8 cellular contexts compared by ENCODE assay signal in genomic region chr11:820655-821512, GRCh38. TPM values are rescaled to one million over a fixed set of nuclear protein-coding genes. Genes with fewer than 3 reads are reported as not detected.
DNase-seq lines count a peak whose midpoint lies in the region; ATAC-seq and TF ChIP-seq lines count a peak whose summit lies in the region.

No MANE protein-coding gene starts in this region.

- no peak overlapping the region for H3K23ac ChIP-seq in mesendoderm (ENCODE audit: low read length)

- peak overlapping the region; percentile 79 for H3K4me3 Mint-ChIP-seq in T-helper 2 cell treated with Interferon-gamma antibody and Interleukin-4, amounts not matched to agents 5 μg/mL and 100 μg/mL, for 36 hours
- peak overlapping the region; percentile 74 for H3K4me3 Mint-ChIP-seq in activated CD4-positive, alpha-beta memory T cell treated with anti-CD3 and anti-CD28 coated beads, Interleukin-2, amount 10 ng/mL, durations not matched to agents 7 days and 5 days

- no peak overlapping the region for H3K9ac ChIP-seq in mesendoderm (ENCODE audit: low read length)

- 17 to 33% (median 22%) methylated on average over 11 of the region's 11 CpGs for WGBS in psoas muscle, 3 donors
- no CpG with 5 or more reads among the region's 11 CpGs for WGBS in mesendoderm (ENCODE audit: extremely low coverage, insufficient coverage, low lambda C conversion rate)

- H3K27ac Mint-ChIP-seq in T-helper 2 cell treated with Interferon-gamma antibody and Interleukin-4, amounts not matched to agents 5 μg/mL and 100 μg/mL, for 36 hours: peak overlapping the region; percentile 82
- H3K27ac Mint-ChIP-seq in activated CD4-positive, alpha-beta memory T cell treated with anti-CD3 and anti-CD28 coated beads, Interleukin-2, amount 10 ng/mL, durations not matched to agents 7 days and 5 days: peak overlapping the region; percentile 40

- no peaks in the 10 kb centered on the region for H3K9me3 Mint-ChIP-seq in T-helper 2 cell treated with Interferon-gamma antibody and Interleukin-4, amounts not matched to agents 5 μg/mL and 100 μg/mL, for 36 hours
- no peaks in the 10 kb centered on the region for H3K9me3 Mint-ChIP-seq in activated CD4-positive, alpha-beta memory T cell treated with anti-CD3 and anti-CD28 coated beads, Interleukin-2, amount 10 ng/mL, durations not matched to agents 7 days and 5 days

- H3K79me2 ChIP-seq in mesendoderm (ENCODE audit: control insufficient read depth, insufficient read depth, low read length): no peaks in the 10 kb centered on the region

- no peak for DNase-seq in T-helper 2 cell treated with Interferon-gamma antibody and Interleukin-4, amounts not matched to agents 5 μg/mL and 100 μg/mL, for 36 hours (ENCODE audit: low spot score)
- DNase-seq in T-helper 2 cell (no peak), cardiac muscle cell (ENCODE audit: low read depth in 1 of 2, low spot score in 1 of 2) (peak in 1 of 2 donors; percentile 60), psoas muscle (peak; percentile 90 to 95), NCI-H82 treated with DMSO at 0.1 percent for 48 hours (lab: John Stamatoyannopoulos, UW; ENCODE audit: unreplicated experiment) (no peak), mesendoderm (no peak), NCI-H1092 treated with DMSO at 0.1 percent for 48 hours (lab: John Stamatoyannopoulos, UW) (no peak)
- DNase-seq in activated CD4-positive, alpha-beta memory T cell treated with anti-CD3 and anti-CD28 coated beads, Interleukin-2, amount 10 ng/mL, durations not matched to agents 7 days and 5 days: no peak

- no peak for TF ChIP-seq CTCF in cardiac muscle cell (IDR thresholded peaks at IDR 0.05; ENCODE audit: low read depth, low read length)
- no peak for TF ChIP-seq CTCF in psoas muscle (IDR thresholded peaks at IDR 0.05)

- H2BK120ac ChIP-seq in mesendoderm (ENCODE audit: low read depth, low read length): no peak overlapping the region

- H3K36me3 ChIP-seq in cardiac muscle cell (peaks cover 7% of the 10 kb centered on the region), psoas muscle (ENCODE audit: insufficient read depth in 1 of 2, low read depth in 1 of 2) (peaks cover 0 to 43% of the 10 kb centered on the region in 2 donors), mesendoderm (ENCODE audit: control insufficient read depth, insufficient read depth, low read length) (no peaks in the 10 kb centered on the region)

- H4K8ac ChIP-seq in mesendoderm (ENCODE audit: low read depth, low read length): no peak overlapping the region

- intact Hi-C loops in psoas muscle (cut with DNase I): no loop called here

- H3K4me3 ChIP-seq in cardiac muscle cell (peak overlapping the region; percentile 94), psoas muscle (peak overlapping the region; percentile 88), mesendoderm (ENCODE audit: low read length) (no peak overlapping the region)

- peak; percentile 72 to 78 (median 76) for ATAC-seq in psoas muscle

- no peak overlapping the region for H4K5ac ChIP-seq in mesendoderm (ENCODE audit: low read length)

- no peak overlapping the region for H2BK15ac ChIP-seq in mesendoderm (replicated peaks; ENCODE audit: low read depth)

- CTCF ChIA-PET in activated CD4-positive, alpha-beta memory T cell treated with anti-CD3 and anti-CD28 coated beads, Interleukin-2, amount 10 ng/mL, durations not matched to agents 7 days and 5 days (lab: Charles Lee): interaction anchor here (1.0 to 2.0 kb wide), 3 partner anchors 10 to 22 kb away, joined by 3 to 8 read pairs (median 4); partner anchors contain the start of genes RPLP2 and TSPAN4

- H3K79me1 ChIP-seq in mesendoderm (ENCODE audit: low read length): peaks cover 4% of the 10 kb centered on the region

- no peak overlapping the region for H3K4me2 ChIP-seq in mesendoderm (ENCODE audit: low read length)

- no peak overlapping the region for H3K56ac ChIP-seq in mesendoderm (ENCODE audit: low read length)

- H2BK5ac ChIP-seq in mesendoderm (ENCODE audit: low read length): no peak overlapping the region

- peaks cover 10% of the 10 kb centered on the region for H3K36me3 Mint-ChIP-seq in T-helper 2 cell treated with Interferon-gamma antibody and Interleukin-4, amounts not matched to agents 5 μg/mL and 100 μg/mL, for 36 hours (ENCODE audit: low read depth)
- H3K36me3 Mint-ChIP-seq in activated CD4-positive, alpha-beta memory T cell treated with anti-CD3 and anti-CD28 coated beads, Interleukin-2, amount 10 ng/mL, durations not matched to agents 7 days and 5 days (ENCODE audit: low read depth): peaks cover 7% of the 10 kb centered on the region

- H3K9me3 ChIP-seq in cardiac muscle cell (ENCODE audit: low read depth): no peaks in the 10 kb centered on the region
- H3K9me3 ChIP-seq in psoas muscle: no peaks in the 10 kb centered on the region

- no peak overlapping the region for H3K18ac ChIP-seq in mesendoderm (ENCODE audit: low read length)

- H2AK5ac ChIP-seq in mesendoderm (ENCODE audit: low read length): no peak overlapping the region

- H3K27me3 ChIP-seq in cardiac muscle cell: no peaks in the 10 kb centered on the region
- H3K27me3 ChIP-seq in psoas muscle (ENCODE audit: insufficient read depth in 3 of 3, low read length in 2 of 3): peaks cover 0 to 7% (median 0%) of the 10 kb centered on the region in 3 donors
- H3K27me3 ChIP-seq in mesendoderm (ENCODE audit: insufficient read depth, low read length, poor library complexity): no peaks in the 10 kb centered on the region

- no peaks in the 10 kb centered on the region for H3K27me3 Mint-ChIP-seq in T-helper 2 cell treated with Interferon-gamma antibody and Interleukin-4, amounts not matched to agents 5 μg/mL and 100 μg/mL, for 36 hours (ENCODE audit: low read depth)
- H3K27me3 Mint-ChIP-seq in activated CD4-positive, alpha-beta memory T cell treated with anti-CD3 and anti-CD28 coated beads, Interleukin-2, amount 10 ng/mL, durations not matched to agents 7 days and 5 days: no peaks in the 10 kb centered on the region

- H3K4me1 ChIP-seq in cardiac muscle cell (ENCODE audit: low read depth) (no peaks in the 10 kb centered on the region), psoas muscle (peaks cover 37% of the 10 kb centered on the region), mesendoderm (ENCODE audit: control insufficient read depth, low read depth, low read length) (peaks cover 4% of the 10 kb centered on the region)

- H3K4ac ChIP-seq in mesendoderm (ENCODE audit: low read depth, low read length): no peak overlapping the region

- POLR2A ChIA-PET in activated CD4-positive, alpha-beta memory T cell treated with anti-CD3 and anti-CD28 coated beads, Interleukin-2, amount 10 ng/mL, durations not matched to agents 7 days and 5 days (lab: Charles Lee): interaction anchor here (0.5 to 5.2 kb wide), 9 partner anchors 9 to 205 kb away, joined by 3 to 74 read pairs (median 12); partner anchors contain the start of genes CD151, CRACR2B, IRF7 and PIDD1

- peaks cover 5% of the 10 kb centered on the region for H3K4me1 Mint-ChIP-seq in T-helper 2 cell treated with Interferon-gamma antibody and Interleukin-4, amounts not matched to agents 5 μg/mL and 100 μg/mL, for 36 hours (ENCODE audit: low read depth)
- H3K4me1 Mint-ChIP-seq in activated CD4-positive, alpha-beta memory T cell treated with anti-CD3 and anti-CD28 coated beads, Interleukin-2, amount 10 ng/mL, durations not matched to agents 7 days and 5 days: peaks cover 15% of the 10 kb centered on the region

- H3K27ac ChIP-seq in cardiac muscle cell (peak overlapping the region; percentile 95), psoas muscle (peak overlapping the region; percentile 96), mesendoderm (ENCODE audit: low read depth, low read length) (no peak overlapping the region)

RNA-seq across cellular contexts. Expression of gene PNPLA2, which starts 2.2 kb away (rescaled TPM):
- 10 to 100 TPM; 66.8 to 70.9 TPM for total RNA-seq in activated CD4-positive, alpha-beta memory T cell treated with anti-CD3 and anti-CD28 coated beads, Interleukin-2, amount 10 ng/mL, durations not matched to agents 7 days and 5 days
- total RNA-seq in cardiac muscle cell (59.9 and 99.9 TPM in 2 replicates), psoas muscle (100 to 1,000 TPM; 125 to 247 (median 175) TPM)
- polyA plus RNA-seq in cardiac muscle cell (81.6 and 91.1 TPM in 2 replicates), psoas muscle (10 to 100 TPM; 64.8 to 87.9 (median 83.8) TPM)
- 25.3 TPM for polyA plus RNA-seq in mesendoderm (2013, experiment 1 of 2)
- 26.5 TPM for polyA plus RNA-seq in mesendoderm (2013, experiment 2 of 2)

RNA-seq across cellular contexts. Expression of gene CRACR2B, which starts 6.8 kb away (rescaled TPM):
- 10 to 100 TPM; 12.7 to 13.7 TPM for total RNA-seq in activated CD4-positive, alpha-beta memory T cell treated with anti-CD3 and anti-CD28 coated beads, Interleukin-2, amount 10 ng/mL, durations not matched to agents 7 days and 5 days
- 43.9 and 91.0 TPM in 2 replicates for total RNA-seq in cardiac muscle cell
- 84.5 and 113 TPM in 2 replicates for polyA plus RNA-seq in cardiac muscle cell
- 1 to 10 TPM; 2.4 to 8.9 (median 4.1) TPM for total RNA-seq in psoas muscle
- 1 to 10 TPM; 1.9 to 6.4 (median 2.8) TPM for polyA plus RNA-seq in psoas muscle
- polyA plus RNA-seq in mesendoderm (2013, experiment 1 of 2): 5.0 TPM
- polyA plus RNA-seq in mesendoderm (2013, experiment 2 of 2): 4.8 TPM

RNA-seq across cellular contexts. Expression of gene RPLP2, which starts 11.1 kb away (rescaled TPM):
- total RNA-seq in activated CD4-positive, alpha-beta memory T cell treated with anti-CD3 and anti-CD28 coated beads, Interleukin-2, amount 10 ng/mL, durations not matched to agents 7 days and 5 days: 1,000 to 10,000 TPM; 2,077 to 2,079 TPM
- 523 and 1,109 TPM in 2 replicates for total RNA-seq in cardiac muscle cell
- 496 and 502 TPM in 2 replicates for polyA plus RNA-seq in cardiac muscle cell
- 1,000 to 10,000 TPM; 1,082 to 1,565 (median 1,354) TPM for total RNA-seq in psoas muscle
- polyA plus RNA-seq in psoas muscle: 1,000 to 10,000 TPM in 1 of 3 donors, 100 to 1,000 TPM in 2; 779 to 1,781 (median 798) TPM
- polyA plus RNA-seq in mesendoderm (2013, experiment 1 of 2): 5,392 TPM
- polyA plus RNA-seq in mesendoderm (2013, experiment 2 of 2): 5,255 TPM

RNA-seq across cellular contexts. Expression of gene CD151, which starts 11.9 kb away (rescaled TPM):
- 10 to 100 TPM; 28.0 to 28.6 TPM for total RNA-seq in activated CD4-positive, alpha-beta memory T cell treated with anti-CD3 and anti-CD28 coated beads, Interleukin-2, amount 10 ng/mL, durations not matched to agents 7 days and 5 days
- total RNA-seq in cardiac muscle cell (146 and 177 TPM in 2 replicates), psoas muscle (100 to 1,000 TPM; 149 to 175 (median 161) TPM)
- polyA plus RNA-seq in cardiac muscle cell (210 and 290 TPM in 2 replicates), psoas muscle (100 to 1,000 TPM; 158 to 358 (median 224) TPM)
- polyA plus RNA-seq in mesendoderm (2013, experiment 1 of 2): 58.7 TPM
- 55.5 TPM for polyA plus RNA-seq in mesendoderm (2013, experiment 2 of 2)

RNA-seq across cellular contexts. Expression of gene PIDD1, which starts 15.9 kb away (rescaled TPM):
- total RNA-seq in activated CD4-positive, alpha-beta memory T cell treated with anti-CD3 and anti-CD28 coated beads, Interleukin-2, amount 10 ng/mL, durations not matched to agents 7 days and 5 days: 10 to 100 TPM; 45.1 to 48.5 TPM
- total RNA-seq in cardiac muscle cell (24.0 and 36.8 TPM in 2 replicates), psoas muscle (10 to 100 TPM in 3 of 4 donors, 1 to 10 TPM in 1; 8.7 to 13.8 (median 10.4) TPM)
- polyA plus RNA-seq in cardiac muscle cell (33.4 and 40.2 TPM in 2 replicates), psoas muscle (10 to 100 TPM in 2 of 3 donors, 1 to 10 TPM in 1; 9.4 to 16.2 (median 10.9) TPM)
- polyA plus RNA-seq in mesendoderm (2013, experiment 1 of 2): 9.5 TPM
- polyA plus RNA-seq in mesendoderm (2013, experiment 2 of 2): 9.2 TPM

Comparison
In these comparisons a context has a peak if more than half of its experiments do, and no peak if none do; other contexts are left out.
1. DNase-seq: peak in psoas muscle (2 of 2); none in T-helper 2 cell treated with Interferon-gamma antibody and Interleukin-4, amounts not matched to agents 5 μg/mL and 100 μg/mL, for 36 hours (single experiment), T-helper 2 cell (0 of 5), activated CD4-positive, alpha-beta memory T cell treated with anti-CD3 and anti-CD28 coated beads, Interleukin-2, amount 10 ng/mL, durations not matched to agents 7 days and 5 days (single experiment), NCI-H82 treated with DMSO at 0.1 percent for 48 hours (single experiment), mesendoderm (single experiment) and NCI-H1092 treated with DMSO at 0.1 percent for 48 hours (single experiment).